8 cellular contexts compared by ENCODE assay signal in genomic region chr9:21974542-21975409, GRCh38. TPM values are rescaled to one million over a fixed set of nuclear protein-coding genes. Genes with fewer than 3 reads are reported as not detected.
DNase-seq lines count a peak whose midpoint lies in the region; ATAC-seq and TF ChIP-seq lines count a peak whose summit lies in the region.

No MANE protein-coding gene starts in this region.

- peak overlapping the region; percentile 89 for H3K4me2 ChIP-seq in GM23248 (ENCODE audit: unreplicated experiment)

- in situ Hi-C loops in GM23248 (cut with MboI) (no loop called here), KBM-7 (cut with MboI; ENCODE audit: low pct_unique_long_range_greater_than_20kb, low sequenced_read_pairs) (no loop called here)

- H3K27ac ChIP-seq in GM23248, result no peak overlapping the region
- H3K27ac ChIP-seq in naive thymus-derived CD4-positive, alpha-beta T cell (ENCODE audit: low read depth, low read length), result no peak overlapping the region

- H4K20me1 ChIP-seq in GM23248 (ENCODE audit: insufficient read depth), result no peaks in the 10 kb centered on the region

- no peaks in the 10 kb centered on the region; the same call in 1 of the 2 replicates for H3K4me1 ChIP-seq in GM23248 (ENCODE audit: insufficient read depth)
- H3K4me1 ChIP-seq in naive thymus-derived CD4-positive, alpha-beta T cell (ENCODE audit: control insufficient read depth in 2 of 2, insufficient read depth in 2 of 2, low read length in 2 of 2), result peaks cover 13 to 17% of the 10 kb centered on the region in 2 donors

- TF ChIP-seq CTCF in WI38 (IDR thresholded peaks at IDR 0.05; ENCODE audit: low read depth, low read length), result no peak

- no peaks in the 10 kb centered on the region for H3K79me2 ChIP-seq in GM23248 (ENCODE audit: insufficient read depth)

- H3K36me3 ChIP-seq in GM23248 (ENCODE audit: low read depth), result no peaks in the 10 kb centered on the region
- no peaks in the 10 kb centered on the region for H3K36me3 ChIP-seq in naive thymus-derived CD4-positive, alpha-beta T cell (ENCODE audit: control insufficient read depth in 2 of 3, insufficient read depth in 3 of 3, low read length in 3 of 3)

- POLR2A ChIA-PET in naive thymus-derived CD4-positive, alpha-beta T cell (lab: Charles Lee), result no interaction called here

- no peaks in the 10 kb centered on the region for H3K9me2 ChIP-seq in GM23248 (ENCODE audit: insufficient read depth)

- H3F3A ChIP-seq in GM23248 (ENCODE audit: insufficient read depth), result peaks cover 8% of the 10 kb centered on the region; the same call in 1 of the 2 replicates

- peak overlapping the region; percentile 87 for H2AFZ ChIP-seq in GM23248

- peak overlapping the region in 3 of 9 donors; percentile 26 to 64 (median 58) for H3K27ac Mint-ChIP-seq in naive thymus-derived CD4-positive, alpha-beta T cell

- peak overlapping the region; percentile 74 to 90 (median 82) for H3K4me3 Mint-ChIP-seq in naive thymus-derived CD4-positive, alpha-beta T cell

- 3 to 4% methylated on average over 46 to 62 of the region's 64 CpGs for WGBS in GM23248 (ENCODE audit: low coverage in 1 of 2, low lambda C conversion rate in 2 of 2, missing lambda C conversion rate in 2 of 2), 2 experiments

- peak overlapping the region; percentile 69 for H3K9ac ChIP-seq in GM23248

- H3K4me3 ChIP-seq in GM23248, result peak overlapping the region; percentile 80
- peak overlapping the region; percentile 72 for H3K4me3 ChIP-seq in WI38 (ENCODE audit: low read depth, low read length)
- H3K4me3 ChIP-seq in naive thymus-derived CD4-positive, alpha-beta T cell (ENCODE audit: low read length), result peak overlapping the region; percentile 43

- DNase-seq in GF-D8 (lab: John Stamatoyannopoulos, UW) (peak; percentile 9), GM23248 (peak; percentile 78), NCI-H146 (lab: John Stamatoyannopoulos, UW) (peak; percentile 98), erythroblast (lab: John Stamatoyannopoulos, UW) (peak; percentile 33 to 44), cerebellar nuclear complex (lab: John Stamatoyannopoulos, UW) (no peak), KBM-7 (no peak)
- peak in 3 of 9 donors; percentile 31 to 46 (median 41) for DNase-seq in naive thymus-derived CD4-positive, alpha-beta T cell

- peaks cover 56% of the 10 kb centered on the region for H3K27me3 ChIP-seq in GM23248 (replicated peaks; ENCODE audit: insufficient read depth)
- H3K27me3 ChIP-seq in naive thymus-derived CD4-positive, alpha-beta T cell (ENCODE audit: control insufficient read depth in 2 of 2, insufficient read depth in 2 of 2, low read length in 2 of 2), result peaks cover 57 to 75% of the 10 kb centered on the region in 2 donors

- CTCF ChIA-PET in naive thymus-derived CD4-positive, alpha-beta T cell (lab: Charles Lee), result no interaction called here

- peaks cover 0 to 13% (median 8%) of the 10 kb centered on the region in 5 donors for H3K36me3 Mint-ChIP-seq in naive thymus-derived CD4-positive, alpha-beta T cell

- H3K9me3 Mint-ChIP-seq in naive thymus-derived CD4-positive, alpha-beta T cell, result peaks cover 3 to 63% (median 23%) of the 10 kb centered on the region in 11 donors

- TF ChIP-seq POLR2A in erythroblast (IDR thresholded peaks at IDR 0.05; ENCODE audit: low read length), result no peak

- H3K4me1 Mint-ChIP-seq in naive thymus-derived CD4-positive, alpha-beta T cell, result peaks cover 0 to 31% (median 21%) of the 10 kb centered on the region in 7 donors

- H3K27me3 Mint-ChIP-seq in naive thymus-derived CD4-positive, alpha-beta T cell, result peaks cover 92 to 97% (median 93%) of the 10 kb centered on the region in 5 donors

- peak; percentile 68 for ATAC-seq in naive thymus-derived CD4-positive, alpha-beta T cell

- intact Hi-C loops in naive thymus-derived CD4-positive, alpha-beta T cell (cut with micrococcal nuclease), result loop anchor here (1.0 to 5.0 kb wide), 6 partner anchors 7 to 1848 kb away; partner anchors contain the start of genes CDKN2A (in 2 of the 2), CDKN2B-AS1 (in 2 of the 2) and MTAP (in 1 of the 2)

- H3K9me3 ChIP-seq in GM23248 (ENCODE audit: low read depth), result no peaks in the 10 kb centered on the region
- peaks cover 0 to 6% (median 0%) of the 10 kb centered on the region in 3 experiments for H3K9me3 ChIP-seq in naive thymus-derived CD4-positive, alpha-beta T cell (ENCODE audit: control insufficient read depth in 2 of 3, low read length in 3 of 3)

RNA-seq across cellular contexts. Expression of gene CDKN2A, which starts 19.4 kb away (rescaled TPM):
- 18.1 and 27.3 TPM in 2 replicates for total RNA-seq in GM23248 (2014; rRNA removed; shearing (Covaris generic))
- 42.2 and 43.6 TPM in 2 replicates for polyA plus RNA-seq in GM23248 (2016; fragmentation: Nextera tagmentation; extraction: Ambion mirVana)
- 10 to 100 TPM in 1 of 5 experiments, 1 to 10 TPM in 1, under 1 TPM in 2, not detected in 1; 0.43 to 21.7 (median 1.7) TPM for total RNA-seq in naive thymus-derived CD4-positive, alpha-beta T cell
- polyA plus RNA-seq in naive thymus-derived CD4-positive, alpha-beta T cell, result under 1 TPM in 1 of 2 donors, not detected in 1; 0.79 TPM

RNA-seq across cellular contexts. Expression of gene CDKN2B-AS1, which starts 19.8 kb away (rescaled TPM):
- 1.3 and 4.1 TPM in 2 replicates for total RNA-seq in GM23248 (2014; rRNA removed; shearing (Covaris generic))
- 0.58 and 0.61 TPM in 2 replicates for polyA plus RNA-seq in GM23248 (2016; fragmentation: Nextera tagmentation; extraction: Ambion mirVana)
- 1 to 10 TPM in 1 of 5 experiments, under 1 TPM in 2, not detected in 2; 0.21 to 3.5 (median 0.61) TPM for total RNA-seq in naive thymus-derived CD4-positive, alpha-beta T cell
- not detected for polyA plus RNA-seq in naive thymus-derived CD4-positive, alpha-beta T cell

RNA-seq across cellular contexts. Expression of gene CDKN2B, which starts 34.3 kb away (rescaled TPM):
- total RNA-seq in GM23248 (2014; rRNA removed; shearing (Covaris generic)), result 5.3 and 10.6 TPM in 2 replicates
- polyA plus RNA-seq in GM23248 (2016; fragmentation: Nextera tagmentation; extraction: Ambion mirVana), result 6.7 and 8.9 TPM in 2 replicates
- total RNA-seq in naive thymus-derived CD4-positive, alpha-beta T cell, result 1 to 10 TPM in 2 of 5 experiments, under 1 TPM in 1, not detected in 2; 0.32 to 4.1 (median 1.6) TPM
- polyA plus RNA-seq in naive thymus-derived CD4-positive, alpha-beta T cell, result not detected

Comparison
In these comparisons a context has a peak if more than half of its experiments do, and no peak if none do; other contexts are left out.
1. DNase-seq: peak in GF-D8 (single experiment), GM23248 (single experiment), NCI-H146 (single experiment) and erythroblast (2 of 2); none in cerebellar nuclear complex (0 of 2) and KBM-7 (single experiment).
2. Peak in every context shown above with its lines, with median percentiles within 50 percentile points of each other: H3K4me3 ChIP-seq.